In the genomic region with DNA sequence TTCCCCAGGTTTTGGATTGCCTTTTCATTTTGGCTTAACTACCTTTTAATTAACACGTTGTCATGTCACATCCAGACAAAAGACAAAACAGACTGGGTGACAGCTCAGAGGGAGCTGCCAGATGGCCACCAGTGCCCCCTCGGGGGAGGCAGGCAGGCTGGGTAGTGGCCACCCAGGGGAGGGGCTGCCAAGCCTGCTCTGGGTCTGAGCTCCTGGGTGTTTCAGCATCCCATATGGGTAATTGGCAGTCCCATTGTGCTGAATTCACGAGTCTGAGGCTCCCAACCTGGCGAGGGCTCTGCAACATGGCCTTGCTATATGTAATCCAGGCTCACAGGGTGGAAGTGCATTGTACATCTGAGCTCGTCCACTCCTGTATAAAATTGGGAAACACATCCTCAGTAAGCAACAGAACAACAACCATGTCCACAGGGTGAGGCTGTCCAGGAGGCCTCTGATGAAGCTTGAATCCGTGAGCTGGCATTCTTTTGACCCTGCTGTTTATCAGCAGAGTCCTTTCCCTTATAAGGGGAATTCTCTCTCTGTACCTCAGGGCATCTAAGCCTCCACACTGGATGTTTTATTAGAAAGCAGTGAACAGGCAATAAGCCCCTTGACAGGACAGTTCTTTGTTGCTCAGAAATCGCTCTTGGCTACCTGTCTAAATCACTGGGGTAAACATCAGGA, we compare ENCODE assay signal across 18 cellular contexts.
DNase-seq lines count a peak whose midpoint lies in the region; ATAC-seq and TF ChIP-seq lines count a peak whose summit lies in the region.
"Had no signal": no experiment of that assay in that cellular context is flagged by ENCODE, and none has a peak within 500 bp of the region (broad histone marks: within the 10 kb centered on the region; RNA-seq: fewer than 3 reads in every experiment).

No MANE protein-coding gene starts in this region.

- POLR2A ChIA-PET in naive thymus-derived CD8-positive, alpha-beta T cell (lab: Charles Lee): no interaction called here
- POLR2A ChIA-PET in A673 (lab: Charles Lee; ENCODE audit: low non-redundant PET): no interaction called here

- H2BK12ac ChIP-seq in mesenchymal stem cell (ENCODE audit: low read length in 2 of 2): no peak overlapping the region

- no peak overlapping the region for H2AFZ ChIP-seq in mesenchymal stem cell (ENCODE audit: low read depth, low read length)

- no peak overlapping the region for H3K9ac ChIP-seq in adipocyte (ENCODE audit: low read length)
- no peak overlapping the region for H3K9ac ChIP-seq in mesenchymal stem cell (ENCODE audit: low read length)

- TF ChIP-seq CTCF in A673 (conservative IDR thresholded peaks at IDR 0.05; ENCODE audit: low read depth, low read length) (no peak), coronary artery (IDR thresholded peaks at IDR 0.05) (no peak)

- no TSS peak for BruUV-seq in A673 (replicated peaks; lab: Mats Ljungman, UMichigan)

- CTCF ChIA-PET in A673 (lab: Charles Lee): no interaction called here

- no peak overlapping the region for H3K4me3 Mint-ChIP-seq in naive thymus-derived CD8-positive, alpha-beta T cell
- H3K4me3 Mint-ChIP-seq: B cell; naive thymus-derived CD4-positive, alpha-beta T cell had no signal

- H3K4me3 ChIP-seq in adipocyte (ENCODE audit: low read length): no peak overlapping the region
- H3K4me3 ChIP-seq in mesenchymal stem cell (ENCODE audit: insufficient read depth in 1 of 2, low read depth in 1 of 2, low read length in 2 of 2): no peak overlapping the region
- H3K4me3 ChIP-seq in A673 (ENCODE audit: low read depth, low read length, poor library complexity, severe bottlenecking): no peak overlapping the region
- H3K4me3 ChIP-seq in coronary artery: no peak overlapping the region
- H3K4me3 ChIP-seq: prostate gland, suprapubic skin had no signal

- H3K79me1 ChIP-seq in mesenchymal stem cell (replicated peaks; ENCODE audit: low read length, poor library complexity, severe bottlenecking): no peaks in the 10 kb centered on the region

- H4K8ac ChIP-seq in mesenchymal stem cell (ENCODE audit: low read length): no peak overlapping the region

- ATAC-seq in naive thymus-derived CD8-positive, alpha-beta T cell: no peak
- no peak for ATAC-seq in sciatic nerve
- ATAC-seq: esophagus mucosa; naive thymus-derived CD4-positive, alpha-beta T cell had no signal

- H2BK5ac ChIP-seq in mesenchymal stem cell (ENCODE audit: low read depth, low read length, poor library complexity, severe bottlenecking): no peak overlapping the region

- H3K4me1 Mint-ChIP-seq in naive thymus-derived CD8-positive, alpha-beta T cell: peaks cover 0 to 4% (median 0%) of the 10 kb centered on the region in 4 donors
- H3K4me1 Mint-ChIP-seq: B cell had no signal

- intact Hi-C loops in A673 (cut with micrococcal nuclease; ENCODE audit: unreplicated experiment) (no loop called here), sciatic nerve (cut with DNase I) (no loop called here)

- H3K18ac ChIP-seq in mesenchymal stem cell (ENCODE audit: low read depth in 1 of 2, low read length in 2 of 2): peak overlapping the region in 1 of 2 experiments; percentile 34

- H3K27me3 ChIP-seq in adipocyte (replicated peaks; ENCODE audit: control insufficient read depth, insufficient read depth, low read length): peaks cover 3% of the 10 kb centered on the region
- peaks cover 0 to 7% of the 10 kb centered on the region in 2 experiments for H3K27me3 ChIP-seq in mesenchymal stem cell (ENCODE audit: control insufficient read depth in 1 of 2, insufficient read depth in 1 of 2, low read length in 2 of 2)
- H3K27me3 ChIP-seq in A673 (replicated peaks; ENCODE audit: insufficient read depth, low read depth, low read length, poor library complexity): no peaks in the 10 kb centered on the region
- H3K27me3 ChIP-seq: suprapubic skin had no signal

- DNase-seq in EH (ENCODE audit: low read depth): peak; percentile 58
- DNase-seq in NCI-H1694 treated with DMSO at 0.1 percent for 48 hours (lab: John Stamatoyannopoulos, UW): peak; percentile 87
- DNase-seq in adipocyte (ENCODE audit: low read depth): peak; percentile 38
- DNase-seq in mesenchymal stem cell: no peak
- no peak for DNase-seq in naive thymus-derived CD8-positive, alpha-beta T cell
- DNase-seq in A673 (ENCODE audit: low spot score): no peak
- DNase-seq in coronary artery (ENCODE audit: low spot score): no peak
- no peak for DNase-seq in sciatic nerve (ENCODE audit: low spot score)
- DNase-seq: activated effector memory CD4-positive, alpha-beta T cell treated with Interleukin-2 at 50 U/mL for 16 hours; aorta; DMS153; MV-4-11; naive thymus-derived CD4-positive, alpha-beta T cell; NCI-H526 treated with DMSO at 0.1 percent for 48 hours had no signal

- no peaks in the 10 kb centered on the region for H3K9me3 ChIP-seq in adipocyte (ENCODE audit: control insufficient read depth, low read length)
- peaks cover 3% of the 10 kb centered on the region for H3K9me3 ChIP-seq in mesenchymal stem cell (ENCODE audit: control insufficient read depth, low read length)
- no peaks in the 10 kb centered on the region for H3K9me3 ChIP-seq in A673 (ENCODE audit: low read depth, low read length, poor library complexity, severe bottlenecking)
- H3K9me3 ChIP-seq: prostate gland, suprapubic skin had no signal

- no peak overlapping the region for H3K14ac ChIP-seq in mesenchymal stem cell (ENCODE audit: low read length in 2 of 2)

- H3K27ac Mint-ChIP-seq in naive thymus-derived CD8-positive, alpha-beta T cell: no peak overlapping the region
- H3K27ac Mint-ChIP-seq: B cell; naive thymus-derived CD4-positive, alpha-beta T cell had no signal

- H2BK15ac ChIP-seq in mesenchymal stem cell (ENCODE audit: low read depth, poor library complexity, severe bottlenecking): peak overlapping the region; percentile 60

- H3K4me2 ChIP-seq in mesenchymal stem cell (ENCODE audit: low read length, poor library complexity, severe bottlenecking): no peak overlapping the region

- H2AK5ac ChIP-seq in mesenchymal stem cell (ENCODE audit: low read length, severe bottlenecking): no peak overlapping the region

- WGBS in mesenchymal stem cell: 76% methylated on average over 7 of the region's 7 CpGs

- H4K91ac ChIP-seq in mesenchymal stem cell (ENCODE audit: low read length): no peak overlapping the region

- H2BK120ac ChIP-seq in mesenchymal stem cell (ENCODE audit: low read depth, low read length): no peak overlapping the region

- no peak overlapping the region for H3K4ac ChIP-seq in mesenchymal stem cell (ENCODE audit: low read depth in 1 of 2, low read length in 2 of 2)

- peaks cover 0 to 4% (median 0%) of the 10 kb centered on the region in 3 donors for H3K36me3 Mint-ChIP-seq in naive thymus-derived CD8-positive, alpha-beta T cell
- H3K36me3 Mint-ChIP-seq: naive thymus-derived CD4-positive, alpha-beta T cell had no signal

- H3K27ac ChIP-seq in mesenchymal stem cell (ENCODE audit: low read length, poor library complexity, severe bottlenecking): no peak overlapping the region
- H3K27ac ChIP-seq in A673 (ENCODE audit: low read depth, low read length, poor library complexity, severe bottlenecking): no peak overlapping the region
- no peak overlapping the region for H3K27ac ChIP-seq in coronary artery
- H3K27ac ChIP-seq: prostate gland, suprapubic skin had no signal

- H3K9me3 Mint-ChIP-seq in naive thymus-derived CD8-positive, alpha-beta T cell: no peaks in the 10 kb centered on the region

- peaks cover 0 to 8% (median 0%) of the 10 kb centered on the region in 5 donors for H3K27me3 Mint-ChIP-seq in naive thymus-derived CD8-positive, alpha-beta T cell

- no peaks in the 10 kb centered on the region for H3K4me1 ChIP-seq in adipocyte (ENCODE audit: control insufficient read depth, insufficient read depth, low read length)
- no peaks in the 10 kb centered on the region for H3K4me1 ChIP-seq in mesenchymal stem cell (ENCODE audit: control insufficient read depth, insufficient read depth, low read depth, low read length)
- H3K4me1 ChIP-seq in A673 (ENCODE audit: insufficient read depth, low read length, poor library complexity, severe bottlenecking): no peaks in the 10 kb centered on the region
- H3K4me1 ChIP-seq: prostate gland had no signal

- no peak overlapping the region for H3K23ac ChIP-seq in mesenchymal stem cell (ENCODE audit: low read length in 2 of 2)

- H3K36me3 ChIP-seq in adipocyte (ENCODE audit: control insufficient read depth, insufficient read depth, low read length, severe bottlenecking) (no peaks in the 10 kb centered on the region), mesenchymal stem cell (ENCODE audit: control insufficient read depth in 1 of 2, insufficient read depth in 2 of 2, low read depth in 1 of 2, low read length in 2 of 2) (no peaks in the 10 kb centered on the region), A673 (ENCODE audit: insufficient read depth, low read length, poor library complexity, severe bottlenecking) (no peaks in the 10 kb centered on the region)
- H3K36me3 ChIP-seq: prostate gland, suprapubic skin had no signal

Comparison
In these comparisons a context has a peak if more than half of its experiments do, and no peak if none do; other contexts are left out.
1. DNase-seq: peak in EH (single experiment), NCI-H1694 treated with DMSO at 0.1 percent for 48 hours (single experiment) and adipocyte (single experiment); none in mesenchymal stem cell (single experiment), naive thymus-derived CD8-positive, alpha-beta T cell (0 of 10), A673 (single experiment), coronary artery (single experiment) and sciatic nerve (single experiment).